ENCODE assay signal across 1 cellular context in the genomic region with DNA sequence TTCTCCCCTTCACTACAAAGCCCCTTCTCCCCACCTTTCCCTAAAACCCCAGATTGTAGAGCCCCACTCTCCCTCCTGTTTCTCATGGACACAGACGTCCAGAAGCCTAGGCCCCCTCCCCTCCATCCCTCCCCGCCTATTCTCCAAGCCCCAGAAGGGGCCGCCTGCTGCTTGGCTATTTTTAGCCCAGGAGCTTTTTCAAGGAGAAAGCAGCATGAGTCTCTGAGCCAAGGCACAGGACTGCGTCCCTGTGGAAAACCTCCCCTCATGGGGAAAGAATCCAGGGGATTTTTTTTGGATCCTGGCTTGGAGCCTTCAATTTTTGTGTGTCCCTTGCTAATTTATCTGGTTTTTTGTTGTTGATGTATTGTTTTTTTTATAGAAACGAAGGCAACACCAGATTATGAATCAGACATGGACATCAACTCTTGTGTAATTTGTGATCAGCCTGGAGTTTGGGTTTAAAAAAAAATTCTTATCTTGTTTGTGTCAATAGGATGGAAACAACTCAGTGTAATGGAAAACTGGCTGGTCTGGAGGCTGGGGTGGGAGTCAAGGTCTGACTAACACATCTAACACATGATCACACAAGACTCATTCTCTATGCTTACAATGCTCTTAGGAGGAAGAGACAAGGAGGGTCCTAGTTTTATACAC.
A peak's percentile ranks its signal among the peaks of the same experiment; 100 is the strongest.
TF ChIP-seq lines count a peak whose summit lies in the region.

No MANE protein-coding gene starts in this region.

TF ChIP-seq in IMR-90, 13 proteins besides CTCF, POLR2A, EP300 and RAD21:
- TF ChIP-seq MAFK (IDR thresholded peaks at IDR 0.05; ENCODE audit: low read depth, low read length), result no peak
- 0 out of 2 replicates have a peak, but pooled peaks have one; percentile 3 for TF ChIP-seq FOS (IDR thresholded peaks at IDR 0.05; ENCODE audit: low read depth, low read length)
